2 cellular contexts compared by ENCODE assay signal in the genomic region with DNA sequence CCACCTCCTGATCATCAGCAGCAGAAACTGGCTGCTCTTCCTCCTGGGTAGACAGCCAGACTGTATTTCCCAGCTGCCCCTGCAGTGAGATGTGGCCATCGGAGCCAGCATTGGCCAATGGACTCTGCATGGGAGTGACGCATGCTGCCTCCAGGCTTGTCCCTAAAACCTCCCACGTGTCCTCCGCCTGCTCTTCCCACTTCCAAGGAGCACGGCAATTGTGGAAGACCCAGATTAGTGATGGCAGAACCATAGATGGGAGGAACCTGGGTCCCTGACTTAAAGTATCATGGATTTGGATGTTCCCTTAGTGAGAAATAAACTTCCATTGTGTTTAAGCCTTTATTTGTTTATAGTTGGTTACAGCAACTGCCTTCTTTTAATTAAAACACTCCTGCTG.
A peak's percentile ranks its signal among the peaks of the same experiment; 100 is the strongest.
TF ChIP-seq lines count a peak whose summit lies in the region.

No MANE protein-coding gene starts in this region.

TF ChIP-seq in IMR-90, 13 proteins besides CTCF, POLR2A, EP300 and RAD21:
- TF ChIP-seq, protein P1, sequence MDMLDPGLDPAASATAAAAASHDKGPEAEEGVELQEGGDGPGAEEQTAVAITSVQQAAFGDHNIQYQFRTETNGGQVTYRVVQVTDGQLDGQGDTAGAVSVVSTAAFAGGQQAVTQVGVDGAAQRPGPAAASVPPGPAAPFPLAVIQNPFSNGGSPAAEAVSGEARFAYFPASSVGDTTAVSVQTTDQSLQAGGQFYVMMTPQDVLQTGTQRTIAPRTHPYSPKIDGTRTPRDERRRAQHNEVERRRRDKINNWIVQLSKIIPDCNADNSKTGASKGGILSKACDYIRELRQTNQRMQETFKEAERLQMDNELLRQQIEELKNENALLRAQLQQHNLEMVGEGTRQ (IDR thresholded peaks at IDR 0.05; ENCODE audit: low read depth, low read length): peak; percentile 60
TF ChIP-seq in IMR-90: peak in this region for 1; not testable (repeated sequence) for 12.

TF ChIP-seq in K562, 482 proteins besides CTCF, POLR2A, EP300 and RAD21:
- TF ChIP-seq, protein P2, sequence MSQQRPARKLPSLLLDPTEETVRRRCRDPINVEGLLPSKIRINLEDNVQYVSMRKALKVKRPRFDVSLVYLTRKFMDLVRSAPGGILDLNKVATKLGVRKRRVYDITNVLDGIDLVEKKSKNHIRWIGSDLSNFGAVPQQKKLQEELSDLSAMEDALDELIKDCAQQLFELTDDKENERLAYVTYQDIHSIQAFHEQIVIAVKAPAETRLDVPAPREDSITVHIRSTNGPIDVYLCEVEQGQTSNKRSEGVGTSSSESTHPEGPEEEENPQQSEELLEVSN (IDR thresholded peaks at IDR 0.05; ENCODE audit: borderline replicate concordance in 1 of 2, extremely low read depth in 1 of 2, insufficient read depth in 1 of 2, insufficient read length in 1 of 2, low read depth in 1 of 2, low read length in 1 of 2, poor library complexity in 1 of 2, severe bottlenecking in 1 of 2): peak in 1 of 2 experiments; percentile 23
